ENCODE assay signal across 1 cellular context in the genomic region with DNA sequence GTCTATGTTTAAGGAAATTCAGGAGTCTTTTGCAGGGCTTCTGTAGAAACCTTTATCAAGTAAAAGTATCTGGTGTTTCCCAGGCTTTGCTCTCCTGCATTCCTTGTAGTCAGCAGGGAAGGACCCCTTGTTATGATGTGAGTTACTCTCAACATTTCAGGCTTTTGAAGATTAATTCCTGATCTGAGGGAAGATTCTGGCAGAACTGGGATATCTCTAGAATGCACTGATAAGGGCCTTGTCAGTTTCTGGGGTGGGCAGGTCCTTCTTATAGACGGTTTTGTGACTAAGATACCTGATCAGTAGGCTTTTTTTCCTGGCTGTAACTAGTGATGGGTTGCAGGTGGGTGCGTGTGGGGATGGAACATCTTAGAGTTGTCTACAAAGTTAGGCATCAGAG.
TF ChIP-seq lines count a peak whose summit lies in the region.

No MANE protein-coding gene starts in this region.

TF ChIP-seq in GM23338, 12 proteins besides CTCF, POLR2A, EP300 and RAD21 (continued from another document):
- TF ChIP-seq, protein P1, sequence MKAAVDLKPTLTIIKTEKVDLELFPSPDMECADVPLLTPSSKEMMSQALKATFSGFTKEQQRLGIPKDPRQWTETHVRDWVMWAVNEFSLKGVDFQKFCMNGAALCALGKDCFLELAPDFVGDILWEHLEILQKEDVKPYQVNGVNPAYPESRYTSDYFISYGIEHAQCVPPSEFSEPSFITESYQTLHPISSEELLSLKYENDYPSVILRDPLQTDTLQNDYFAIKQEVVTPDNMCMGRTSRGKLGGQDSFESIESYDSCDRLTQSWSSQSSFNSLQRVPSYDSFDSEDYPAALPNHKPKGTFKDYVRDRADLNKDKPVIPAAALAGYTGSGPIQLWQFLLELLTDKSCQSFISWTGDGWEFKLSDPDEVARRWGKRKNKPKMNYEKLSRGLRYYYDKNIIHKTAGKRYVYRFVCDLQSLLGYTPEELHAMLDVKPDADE (IDR thresholded peaks at IDR 0.05): no peak
- TF ChIP-seq EZH2phosphoT487 (IDR thresholded peaks at IDR 0.05; ENCODE audit: unreplicated experiment): no peak
- no peak for TF ChIP-seq ZNF114 (CRISPR knock-in tag; IDR thresholded peaks at IDR 0.05)
- no peak for TF ChIP-seq POLR2AphosphoS5 (IDR thresholded peaks at IDR 0.05; ENCODE audit: low read depth)
- TF ChIP-seq EZH2 (IDR thresholded peaks at IDR 0.05; ENCODE audit: low read depth, unreplicated experiment): no peak
- TF ChIP-seq, protein P2, sequence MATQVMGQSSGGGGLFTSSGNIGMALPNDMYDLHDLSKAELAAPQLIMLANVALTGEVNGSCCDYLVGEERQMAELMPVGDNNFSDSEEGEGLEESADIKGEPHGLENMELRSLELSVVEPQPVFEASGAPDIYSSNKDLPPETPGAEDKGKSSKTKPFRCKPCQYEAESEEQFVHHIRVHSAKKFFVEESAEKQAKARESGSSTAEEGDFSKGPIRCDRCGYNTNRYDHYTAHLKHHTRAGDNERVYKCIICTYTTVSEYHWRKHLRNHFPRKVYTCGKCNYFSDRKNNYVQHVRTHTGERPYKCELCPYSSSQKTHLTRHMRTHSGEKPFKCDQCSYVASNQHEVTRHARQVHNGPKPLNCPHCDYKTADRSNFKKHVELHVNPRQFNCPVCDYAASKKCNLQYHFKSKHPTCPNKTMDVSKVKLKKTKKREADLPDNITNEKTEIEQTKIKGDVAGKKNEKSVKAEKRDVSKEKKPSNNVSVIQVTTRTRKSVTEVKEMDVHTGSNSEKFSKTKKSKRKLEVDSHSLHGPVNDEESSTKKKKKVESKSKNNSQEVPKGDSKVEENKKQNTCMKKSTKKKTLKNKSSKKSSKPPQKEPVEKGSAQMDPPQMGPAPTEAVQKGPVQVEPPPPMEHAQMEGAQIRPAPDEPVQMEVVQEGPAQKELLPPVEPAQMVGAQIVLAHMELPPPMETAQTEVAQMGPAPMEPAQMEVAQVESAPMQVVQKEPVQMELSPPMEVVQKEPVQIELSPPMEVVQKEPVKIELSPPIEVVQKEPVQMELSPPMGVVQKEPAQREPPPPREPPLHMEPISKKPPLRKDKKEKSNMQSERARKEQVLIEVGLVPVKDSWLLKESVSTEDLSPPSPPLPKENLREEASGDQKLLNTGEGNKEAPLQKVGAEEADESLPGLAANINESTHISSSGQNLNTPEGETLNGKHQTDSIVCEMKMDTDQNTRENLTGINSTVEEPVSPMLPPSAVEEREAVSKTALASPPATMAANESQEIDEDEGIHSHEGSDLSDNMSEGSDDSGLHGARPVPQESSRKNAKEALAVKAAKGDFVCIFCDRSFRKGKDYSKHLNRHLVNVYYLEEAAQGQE (IDR thresholded peaks at IDR 0.05; ENCODE audit: unreplicated experiment): no peak
- no peak for TF ChIP-seq JUNB (IDR thresholded peaks at IDR 0.05; ENCODE audit: unreplicated experiment)
- TF ChIP-seq CREB1 (CRISPR knock-in tag; IDR thresholded peaks at IDR 0.05; ENCODE audit: low read depth): no peak
TF ChIP-seq in GM23338: peak in this region for 0.
